In genomic region chr6:72950114-72950860, GRCh38 we compare ENCODE assay signal across 12 cellular contexts.
DNase-seq lines count a peak whose midpoint lies in the region; ATAC-seq, FAIRE-seq and TF ChIP-seq lines count a peak whose summit lies in the region.
"Had no signal": no experiment of that assay in that cellular context is flagged by ENCODE, and none has a peak within 500 bp of the region (broad histone marks: within the 10 kb centered on the region; RNA-seq: fewer than 3 reads in every experiment).

No MANE protein-coding gene starts in this region.

- ATAC-seq in HG03457 (IDR thresholded peaks at IDR 0.05; ENCODE audit: unreplicated experiment), result no peak

- BruUV-seq in A673 (replicated peaks; lab: Mats Ljungman, UMichigan), result no TSS peak

- peak; percentile 95 for FAIRE-seq in H54 (lab: Jason Lieb, UNC)
- FAIRE-seq in keratinocyte (lab: Jason Lieb, UNC), result peak; percentile 62

- H3K9me3 ChIP-seq in A673 (ENCODE audit: low read depth, low read length, poor library complexity, severe bottlenecking) (no peaks in the 10 kb centered on the region), keratinocyte (ENCODE audit: control insufficient read depth, low read depth, low read length) (no peaks in the 10 kb centered on the region)

- H3K9ac ChIP-seq in keratinocyte (ENCODE audit: control insufficient read depth, extremely low read depth, insufficient read depth, low read length), result no peak overlapping the region

- intact Hi-C loops in A673 (cut with micrococcal nuclease; ENCODE audit: unreplicated experiment), result loop anchor here (5.0 to 10.0 kb wide), 3 partner anchors 102 to 328 kb away; partner anchors contain the start of gene KCNQ5

- TF ChIP-seq POLR2A in H54 (IDR thresholded peaks at IDR 0.05; ENCODE audit: low read depth, low read length), result no peak

- H3K4me2 ChIP-seq in keratinocyte (ENCODE audit: control insufficient read depth, extremely low read depth, insufficient read depth, low read depth, low read length), result no peak overlapping the region

- no peaks in the 10 kb centered on the region for H3K79me2 ChIP-seq in keratinocyte (ENCODE audit: control insufficient read depth, insufficient read depth, low read length)

- no peaks in the 10 kb centered on the region for H3K9me1 ChIP-seq in keratinocyte (ENCODE audit: control insufficient read depth, extremely low read depth, insufficient read depth, low read length)

- in situ Hi-C loops in KBM-7 (cut with MboI; ENCODE audit: low pct_unique_long_range_greater_than_20kb, low sequenced_read_pairs), result no loop called here

- peaks cover 55% of the 10 kb centered on the region for H3K4me1 ChIP-seq in A673 (ENCODE audit: insufficient read depth, low read length, poor library complexity, severe bottlenecking)
- peaks cover 18% of the 10 kb centered on the region for H3K4me1 ChIP-seq in keratinocyte (ENCODE audit: control insufficient read depth, extremely low read depth, insufficient read depth, low read length)

- CTCF ChIA-PET in A673 (lab: Charles Lee), result no interaction called here

- H3K4me3 ChIP-seq in A673 (ENCODE audit: low read depth, low read length, poor library complexity, severe bottlenecking) (no peak overlapping the region), keratinocyte (ENCODE audit: control insufficient read depth in 2 of 3, extremely low read depth in 1 of 3, insufficient read depth in 2 of 3, low read depth in 1 of 3, low read length in 3 of 3) (no peak overlapping the region)

- H3K36me3 ChIP-seq in A673 (ENCODE audit: insufficient read depth, low read length, poor library complexity, severe bottlenecking) (no peaks in the 10 kb centered on the region), keratinocyte (ENCODE audit: control insufficient read depth in 2 of 2, extremely low read depth in 1 of 2, insufficient read depth in 2 of 2, low read length in 2 of 2) (no peaks in the 10 kb centered on the region)

- dilution Hi-C loops in keratinocyte (cut with MboI; ENCODE audit: extremely low pct_ligation_motif_present, low sequenced_read_pairs), result no loop called here

- H2AFZ ChIP-seq in keratinocyte (ENCODE audit: control insufficient read depth, low read length), result no peak overlapping the region

- no peaks in the 10 kb centered on the region for H3K27me3 ChIP-seq in A673 (replicated peaks; ENCODE audit: insufficient read depth, low read depth, low read length, poor library complexity)
- H3K27me3 ChIP-seq in keratinocyte (ENCODE audit: control insufficient read depth, extremely low read depth, insufficient read depth, low read length), result no peaks in the 10 kb centered on the region

- DNase-seq in A673 (ENCODE audit: low spot score), result peak; percentile 83
- DNase-seq in H54 (ENCODE audit: insufficient read length, low spot score), result peak; percentile 18
- peak; percentile 52 for DNase-seq in amniotic stem cell (lab: John Stamatoyannopoulos, UW)
- DNase-seq in keratinocyte (ENCODE audit: low read depth, low spot score), result peak; percentile 7
- no peak for DNase-seq in NCI-H526 (lab: John Stamatoyannopoulos, UW)
- DNase-seq in SK-N-DZ (ENCODE audit: low spot score), result no peak
- no peak for DNase-seq in KBM-7
- DNase-seq: CD4-positive, alpha-beta memory T cell; foreskin melanocyte; NK-92 treated with Interleukin-12 subunit alpha and Interleukin-12 subunit beta, amount 100 ng/mL, for 24 hours; substantia nigra had no signal

- H3K27ac ChIP-seq in A673 (ENCODE audit: low read depth, low read length, poor library complexity, severe bottlenecking) (peak overlapping the region; percentile 72), keratinocyte (ENCODE audit: control insufficient read depth, insufficient read depth, low read length) (no peak overlapping the region)

- POLR2A ChIA-PET in A673 (lab: Charles Lee; ENCODE audit: low non-redundant PET), result no interaction called here

- no peak for TF ChIP-seq CTCF in A673 (conservative IDR thresholded peaks at IDR 0.05; ENCODE audit: low read depth, low read length)
- no peak for TF ChIP-seq CTCF in keratinocyte (optimal IDR thresholded peaks at IDR 0.05 in 1 of 3, IDR thresholded peaks at IDR 0.05 in 1 of 3, conservative IDR thresholded peaks at IDR 0.05 in 1 of 3; ENCODE audit: extremely low read depth in 1 of 3, insufficient read depth in 2 of 3, low read length in 3 of 3)

- H4K20me1 ChIP-seq in keratinocyte (ENCODE audit: control insufficient read depth, extremely low read depth, insufficient read depth, low read length), result no peaks in the 10 kb centered on the region

Comparison
In these comparisons a context has a peak if more than half of its experiments do, and no peak if none do; other contexts are left out.
1. DNase-seq: peak in A673 (single experiment), H54 (single experiment), amniotic stem cell (single experiment) and keratinocyte (single experiment); none in NCI-H526 (0 of 2), SK-N-DZ (single experiment) and KBM-7 (single experiment).